9 cellular contexts compared by ENCODE assay signal in genomic region chr11:95512682-95513081, GRCh38.
DNase-seq lines count a peak whose midpoint lies in the region; ATAC-seq and TF ChIP-seq lines count a peak whose summit lies in the region.
"Had no signal": no experiment of that assay in that cellular context is flagged by ENCODE, and none has a peak within 500 bp of the region (broad histone marks: within the 10 kb centered on the region; RNA-seq: fewer than 3 reads in every experiment).

No MANE protein-coding gene starts in this region.

- CTCF ChIA-PET in SK-N-SH (lab: Yijun Ruan, JAX): interaction anchor here (1.0 to 1.3 kb wide), 2 partner anchors 51 to 193 kb away, joined by 4 read pairs; no protein-coding TSS in a partner anchor

- TF ChIP-seq CTCF in SK-N-SH (IDR thresholded peaks at IDR 0.05) (no peak), vagina (IDR thresholded peaks at IDR 0.05) (no peak)

- H3F3A ChIP-seq in SK-N-SH (replicated peaks; ENCODE audit: insufficient read depth): no peaks in the 10 kb centered on the region

- H3K4me3 ChIP-seq in SK-N-SH (ENCODE audit: low read depth in 2 of 2, low read length in 1 of 2) (no peak overlapping the region), vagina (no peak overlapping the region)

- DNase-seq in SK-N-SH (no peak), erythroblast (lab: John Stamatoyannopoulos, UW) (peak; percentile 51 to 80), mucosa of gallbladder (ENCODE audit: low spot score) (peak; percentile 65), vagina (ENCODE audit: extremely low spot score in 2 of 2) (peak in 1 of 2 donors; percentile 91), NCI-H2029 treated with DMSO at 0.1 percent for 48 hours (lab: John Stamatoyannopoulos, UW) (no peak), NCI-H1436 treated with DMSO at 0.1 percent for 48 hours (lab: John Stamatoyannopoulos, UW) (no peak)
- DNase-seq in stimulated activated naive B cell treated with anti-CD40 and anti-IgM and Interleukin-4, amounts not matched to agents 10 μg/mL and 1 μg/mL and 100 μg/mL, for 72 hours: no peak

- no peak overlapping the region for H3K27ac Mint-ChIP-seq in stimulated activated naive B cell treated with anti-CD40 and anti-IgM and Interleukin-4, amounts not matched to agents 10 μg/mL and 1 μg/mL and 100 μg/mL, for 72 hours
- H3K27ac Mint-ChIP-seq: B cell had no signal

- H3K27ac ChIP-seq in SK-N-SH (ENCODE audit: low read depth in 2 of 2, low read length in 1 of 2) (no peak overlapping the region), vagina (peak overlapping the region; percentile 60)

- TF ChIP-seq POLR2A in erythroblast (IDR thresholded peaks at IDR 0.05; ENCODE audit: low read length): no peak
- no peak for TF ChIP-seq POLR2A in vagina (IDR thresholded peaks at IDR 0.05)

- H2AFZ ChIP-seq in SK-N-SH (ENCODE audit: low read depth): no peak overlapping the region

- H3K9me3 ChIP-seq in SK-N-SH: no peaks in the 10 kb centered on the region
- no peaks in the 10 kb centered on the region for H3K9me3 ChIP-seq in vagina

- no peaks in the 10 kb centered on the region for H3K9me3 Mint-ChIP-seq in stimulated activated naive B cell treated with anti-CD40 and anti-IgM and Interleukin-4, amounts not matched to agents 10 μg/mL and 1 μg/mL and 100 μg/mL, for 72 hours

- no peak for TF ChIP-seq RAD21 in SK-N-SH (IDR thresholded peaks at IDR 0.05; ENCODE audit: low read length)

- H4K20me1 ChIP-seq in SK-N-SH (ENCODE audit: insufficient read depth): no peaks in the 10 kb centered on the region

- TF ChIP-seq EP300 in SK-N-SH (IDR thresholded peaks at IDR 0.05; ENCODE audit: borderline replicate concordance in 1 of 2, low read depth in 1 of 2, low read length in 1 of 2): no peak

- POLR2A ChIA-PET in SK-N-SH (lab: Yijun Ruan, JAX): no interaction called here

- H3K79me2 ChIP-seq in SK-N-SH (ENCODE audit: insufficient read depth): no peaks in the 10 kb centered on the region

- WGBS in SK-N-SH (ENCODE audit: low lambda C conversion rate): 10% methylated on average over 4 of the region's 4 CpGs

- no peak overlapping the region for H3K4me3 Mint-ChIP-seq in stimulated activated naive B cell treated with anti-CD40 and anti-IgM and Interleukin-4, amounts not matched to agents 10 μg/mL and 1 μg/mL and 100 μg/mL, for 72 hours
- H3K4me3 Mint-ChIP-seq: B cell had no signal

- intact Hi-C loops in vagina (cut with DNase I): no loop called here

- H3K36me3 Mint-ChIP-seq in stimulated activated naive B cell treated with anti-CD40 and anti-IgM and Interleukin-4, amounts not matched to agents 10 μg/mL and 1 μg/mL and 100 μg/mL, for 72 hours: no peaks in the 10 kb centered on the region

- H3K4me1 Mint-ChIP-seq in stimulated activated naive B cell treated with anti-CD40 and anti-IgM and Interleukin-4, amounts not matched to agents 10 μg/mL and 1 μg/mL and 100 μg/mL, for 72 hours: peaks cover 2 to 6% of the 10 kb centered on the region in 2 donors
- H3K4me1 Mint-ChIP-seq: B cell had no signal

- H3K27me3 ChIP-seq in SK-N-SH (ENCODE audit: insufficient read depth) (no peaks in the 10 kb centered on the region), vagina (no peaks in the 10 kb centered on the region)

- no peak overlapping the region for H3K4me2 ChIP-seq in SK-N-SH

- no peak overlapping the region for H3K9ac ChIP-seq in SK-N-SH

- H3K36me3 ChIP-seq in SK-N-SH (replicated peaks in 1 of 2; ENCODE audit: control insufficient read depth in 1 of 2, insufficient read depth in 2 of 2, low read length in 1 of 2): no peaks in the 10 kb centered on the region
- H3K36me3 ChIP-seq in vagina: no peaks in the 10 kb centered on the region

- no peaks in the 10 kb centered on the region for H3K9me2 ChIP-seq in SK-N-SH

- no peak for ATAC-seq in SK-N-SH treated with all-trans-retinoic acid at 6 μM for 48 hours
- no peak for ATAC-seq in stimulated activated naive B cell treated with anti-CD40 and anti-IgM and Interleukin-4, amounts not matched to agents 10 μg/mL and 1 μg/mL and 100 μg/mL, for 72 hours (replicated peaks)

- H3K4me1 ChIP-seq in SK-N-SH (ENCODE audit: control insufficient read depth in 1 of 2, insufficient read depth in 2 of 2, low read depth in 1 of 2, low read length in 1 of 2): no peaks in the 10 kb centered on the region; a peak in 1 of 4 replicates
- H3K4me1 ChIP-seq in vagina: peaks cover 34% of the 10 kb centered on the region

- H3K27me3 Mint-ChIP-seq in stimulated activated naive B cell treated with anti-CD40 and anti-IgM and Interleukin-4, amounts not matched to agents 10 μg/mL and 1 μg/mL and 100 μg/mL, for 72 hours: peaks cover 0 to 4% of the 10 kb centered on the region in 2 donors

TF ChIP-seq in SK-N-SH treated with all-trans-retinoic acid at 6 μM for 48 hours, 23 proteins besides CTCF, POLR2A, EP300 and RAD21:
- TF ChIP-seq TOX (CRISPR knock-in tag; IDR thresholded peaks at IDR 0.05; ENCODE audit: borderline replicate concordance) (no peak), ISL1 (CRISPR knock-in tag; IDR thresholded peaks at IDR 0.05) (peak; percentile 50), TCF4 (CRISPR knock-in tag; IDR thresholded peaks at IDR 0.05; ENCODE audit: borderline replicate concordance) (no peak), ZNF8 (CRISPR knock-in tag; IDR thresholded peaks at IDR 0.05) (no peak)
TF ChIP-seq in SK-N-SH treated with all-trans-retinoic acid at 6 μM for 48 hours: peak in this region for 1.

TF ChIP-seq in SK-N-SH, 30 proteins besides CTCF, POLR2A, EP300 and RAD21:
- TF ChIP-seq CHD2 (IDR thresholded peaks at IDR 0.05; ENCODE audit: low read length, partially characterized antibody) (no peak), FOXM1 (IDR thresholded peaks at IDR 0.05; ENCODE audit: low read depth) (no peak), REST (IDR thresholded peaks at IDR 0.05; ENCODE audit: low read depth, low read length) (no peak)

Comparison
In these comparisons a context has a peak if more than half of its experiments do, and no peak if none do; other contexts are left out.
1. DNase-seq: peak in erythroblast (2 of 2) and mucosa of gallbladder (single experiment); none in SK-N-SH (single experiment), NCI-H2029 treated with DMSO at 0.1 percent for 48 hours (single experiment), stimulated activated naive B cell treated with anti-CD40 and anti-IgM and Interleukin-4, amounts not matched to agents 10 μg/mL and 1 μg/mL and 100 μg/mL, for 72 hours (single experiment) and NCI-H1436 treated with DMSO at 0.1 percent for 48 hours (single experiment).